In genomic region chr4:183876268-183876934, GRCh38 we compare ENCODE assay signal across 1 cellular context.
A peak's percentile ranks its signal among the peaks of the same experiment; 100 is the strongest.
TF ChIP-seq lines count a peak whose summit lies in the region.

No MANE protein-coding gene starts in this region.

TF ChIP-seq in HEK293, 187 proteins besides CTCF, POLR2A, EP300 and RAD21 (continued from another document and continues in another):
- TF ChIP-seq ZNF776 (tag by site-specific recombination; IDR thresholded peaks at IDR 0.05; ENCODE audit: borderline replicate concordance) (no peak), ZBTB10 (tag by site-specific recombination; IDR thresholded peaks at IDR 0.05) (0 out of 2 replicates have a peak, but pooled peaks have one; percentile 14), ZNF24 (tag by site-specific recombination; IDR thresholded peaks at IDR 0.05) (peak; percentile 71), ZSCAN4 (tag by site-specific recombination; IDR thresholded peaks at IDR 0.05) (peak; percentile 61), ZNF561 (tag by site-specific recombination; IDR thresholded peaks at IDR 0.05; ENCODE audit: borderline replicate concordance) (peak; percentile 85), ZEB2 (tag by site-specific recombination; IDR thresholded peaks at IDR 0.05) (peak; percentile 94), ZNF843 (tag by site-specific recombination; IDR thresholded peaks at IDR 0.05) (peak; percentile 78), ZNF660 (tag by site-specific recombination; IDR thresholded peaks at IDR 0.05) (peak; percentile 72), ZNF341 (tag by site-specific recombination; IDR thresholded peaks at IDR 0.05; ENCODE audit: low read depth) (peak; percentile 84), ZBTB20 (tag by site-specific recombination; IDR thresholded peaks at IDR 0.05) (peak; percentile 82), ZNF366 (tag by site-specific recombination; conservative IDR thresholded peaks at IDR 0.05) (peak; percentile 78), ZNF560 (tag by site-specific recombination; IDR thresholded peaks at IDR 0.05; ENCODE audit: borderline replicate concordance) (no peak), SP3 (tag by site-specific recombination; IDR thresholded peaks at IDR 0.05) (peak; percentile 51; the same call in 1 of the 2 replicates), ZNF639 (tag by site-specific recombination; IDR thresholded peaks at IDR 0.05) (peak; percentile 61), ZNF433 (tag by site-specific recombination; IDR thresholded peaks at IDR 0.05; ENCODE audit: low read depth) (no peak), BCL11B (tag by site-specific recombination; IDR thresholded peaks at IDR 0.05; ENCODE audit: low read depth) (no peak), ZBTB8A (tag by site-specific recombination; IDR thresholded peaks at IDR 0.05) (peak; percentile 34; the same call in 1 of the 2 replicates), ZFHX2 (tag by site-specific recombination; conservative IDR thresholded peaks at IDR 0.05) (no peak; the same call in 1 of the 2 replicates), ZNF404 (tag by site-specific recombination; IDR thresholded peaks at IDR 0.05) (no peak), TSHZ1 (tag by site-specific recombination; IDR thresholded peaks at IDR 0.05; ENCODE audit: borderline replicate concordance) (peak; percentile 54; the same call in 1 of the 2 replicates), FEZF1 (tag by site-specific recombination; IDR thresholded peaks at IDR 0.05) (peak; percentile 70), PRDM6 (tag by site-specific recombination; IDR thresholded peaks at IDR 0.05) (peak; percentile 47), ZNF140 (tag by site-specific recombination; IDR thresholded peaks at IDR 0.05) (no peak), PATZ1 (tag by site-specific recombination; IDR thresholded peaks at IDR 0.05) (peak; percentile 69), ZSCAN23 (tag by site-specific recombination; IDR thresholded peaks at IDR 0.05) (0 out of 2 replicates have a peak, but pooled peaks have one; percentile 31), ZBTB21 (tag by site-specific recombination; IDR thresholded peaks at IDR 0.05) (peak; percentile 94), KLF8 (tag by site-specific recombination; IDR thresholded peaks at IDR 0.05) (peak; percentile 34; the same call in 1 of the 2 replicates), SP2 (tag by site-specific recombination; IDR thresholded peaks at IDR 0.05) (peak; percentile 59), ZNF558 (tag by site-specific recombination; IDR thresholded peaks at IDR 0.05) (peak; percentile 21; the same call in 1 of the 2 replicates), ZBTB17 (tag by site-specific recombination; IDR thresholded peaks at IDR 0.05) (peak; percentile 95), HOXC10 (CRISPR knock-in tag; IDR thresholded peaks at IDR 0.05) (no peak), KLF10 (tag by site-specific recombination; IDR thresholded peaks at IDR 0.05) (peak; percentile 53; the same call in 1 of the 2 replicates), ZNF311 (tag by site-specific recombination; IDR thresholded peaks at IDR 0.05; ENCODE audit: borderline replicate concordance) (no peak), ZSCAN30 (tag by site-specific recombination; IDR thresholded peaks at IDR 0.05) (0 out of 2 replicates have a peak, but pooled peaks have one; percentile 39), ZBTB6 (tag by site-specific recombination; IDR thresholded peaks at IDR 0.05) (no peak), ZNF146 (tag by site-specific recombination; IDR thresholded peaks at IDR 0.05) (no peak), ZNF280C (tag by site-specific recombination; IDR thresholded peaks at IDR 0.05) (no peak), ZNF629 (tag by site-specific recombination; IDR thresholded peaks at IDR 0.05) (peak; percentile 98), ZIC2 (tag by site-specific recombination; IDR thresholded peaks at IDR 0.05) (peak; percentile 96), PRDM10 (tag by site-specific recombination; IDR thresholded peaks at IDR 0.05) (peak; percentile 83), ZNF335 (tag by site-specific recombination; conservative IDR thresholded peaks at IDR 0.05) (peak; percentile 89)
